In genomic region chr1:145607833-145608733, GRCh38 we compare ENCODE assay signal across 8 cellular contexts. TPM values are rescaled to one million over a fixed set of nuclear protein-coding genes. Genes with fewer than 3 reads are reported as not detected.
A peak's percentile ranks its signal among the peaks of the same experiment; 100 is the strongest.
DNase-seq lines count a peak whose midpoint lies in the region; ATAC-seq, FAIRE-seq and TF ChIP-seq lines count a peak whose summit lies in the region.
"Not testable (repeated sequence)": the region's sequence is repeated elsewhere in the genome, so short reads cannot be mapped to it uniquely, and the experiment has no call there.

TSS of gene GPR89A (plus strand) at chr1:145607988. CDS start at chr1:145608134, 146 bp downstream.

- not testable (repeated sequence) for H3K36me3 ChIP-seq in upper lobe of right lung

- peak; percentile 88 for TF ChIP-seq POLR2A in GM12891 (IDR thresholded peaks at IDR 0.05; ENCODE audit: low read depth, low read length)

- DNase-seq in GM12891 (ENCODE audit: insufficient read length, low spot score) (peak; percentile 60), NCI-H1436 treated with DMSO at 0.1 percent for 48 hours (lab: John Stamatoyannopoulos, UW) (peak; percentile 24), T-helper 1 cell (peak; percentile 91 to 95 (median 94)), amniotic epithelial cell (ENCODE audit: low read depth) (peak; percentile 85), left cardiac atrium (peak; percentile 97), posterior vena cava (ENCODE audit: low spot score) (peak; percentile 98), upper lobe of right lung (peak; percentile 98)

- H3K27me3 ChIP-seq in upper lobe of right lung, result not testable (repeated sequence)

- ATAC-seq in HG02840 (IDR thresholded peaks at IDR 0.05; ENCODE audit: low FRiP score, unreplicated experiment), result peak; percentile 97
- ATAC-seq in left cardiac atrium, result peak; percentile 100
- ATAC-seq in upper lobe of right lung, result peak; percentile 100

- H3K4me1 ChIP-seq in upper lobe of right lung, result not testable (repeated sequence)

- H3K4me3 ChIP-seq in upper lobe of right lung, result peak within 1 kb of the TSS; percentile 83

- not testable (repeated sequence) for H3K9me3 ChIP-seq in upper lobe of right lung

- FAIRE-seq in GM12891 (lab: Jason Lieb, UNC), result peak; percentile 94

- not testable (repeated sequence) for TF ChIP-seq CTCF in upper lobe of right lung (IDR thresholded peaks at IDR 0.05)

- H3K27ac ChIP-seq in upper lobe of right lung, result peak within 1 kb of the TSS; percentile 82

- intact Hi-C loops in left cardiac atrium (cut with DNase I); posterior vena cava (cut with DNase I); upper lobe of right lung (cut with DNase I): not testable (repeated sequence)

TF ChIP-seq in GM12891, 5 proteins besides CTCF, POLR2A, EP300 and RAD21:
- TF ChIP-seq TAF1 (IDR thresholded peaks at IDR 0.05; ENCODE audit: low read depth, low read length), result peak; percentile 78; the same call in 1 of the 2 replicates
- TF ChIP-seq POLR2AphosphoS5 (IDR thresholded peaks at IDR 0.05; ENCODE audit: low read depth, low read length), result peak; percentile 83
- TF ChIP-seq POU2F2 (IDR thresholded peaks at IDR 0.05; ENCODE audit: low read depth, low read length), result peak; percentile 45; the same call in 1 of the 2 replicates
TF ChIP-seq in GM12891: peak in this region for 3; not testable (repeated sequence) for 2.

RNA-seq across cellular contexts. Expression of gene GPR89A, which starts in this region (rescaled TPM):
- polyA plus RNA-seq in GM12891 (2012; ENCODE audit: low read depth, missing spikeins), result 10.0 TPM
- total RNA-seq in left cardiac atrium, result 10 to 100 TPM in 1 of 2 donors, 1 to 10 TPM in 1; 9.3 to 12.1 TPM
- total RNA-seq in posterior vena cava, result 10 to 100 TPM; 15.1 to 20.2 TPM
- 17.7 TPM for total RNA-seq in upper lobe of right lung

Comparison
In these comparisons a context has a peak if more than half of its experiments do, and no peak if none do; other contexts are left out.
1. Peak in every context shown above with its lines: DNase-seq, ATAC-seq, H3K4me3 ChIP-seq and H3K27ac ChIP-seq.
2. DNase-seq: peak in every context shown above with its lines; median percentile 98 in posterior vena cava; 98 in upper lobe of right lung; 97 in left cardiac atrium; 94 in T-helper 1 cell; 85 in amniotic epithelial cell; 60 in GM12891; 24 in NCI-H1436 treated with DMSO at 0.1 percent for 48 hours.